ENCODE assay signal across 9 cellular contexts in the genomic region with DNA sequence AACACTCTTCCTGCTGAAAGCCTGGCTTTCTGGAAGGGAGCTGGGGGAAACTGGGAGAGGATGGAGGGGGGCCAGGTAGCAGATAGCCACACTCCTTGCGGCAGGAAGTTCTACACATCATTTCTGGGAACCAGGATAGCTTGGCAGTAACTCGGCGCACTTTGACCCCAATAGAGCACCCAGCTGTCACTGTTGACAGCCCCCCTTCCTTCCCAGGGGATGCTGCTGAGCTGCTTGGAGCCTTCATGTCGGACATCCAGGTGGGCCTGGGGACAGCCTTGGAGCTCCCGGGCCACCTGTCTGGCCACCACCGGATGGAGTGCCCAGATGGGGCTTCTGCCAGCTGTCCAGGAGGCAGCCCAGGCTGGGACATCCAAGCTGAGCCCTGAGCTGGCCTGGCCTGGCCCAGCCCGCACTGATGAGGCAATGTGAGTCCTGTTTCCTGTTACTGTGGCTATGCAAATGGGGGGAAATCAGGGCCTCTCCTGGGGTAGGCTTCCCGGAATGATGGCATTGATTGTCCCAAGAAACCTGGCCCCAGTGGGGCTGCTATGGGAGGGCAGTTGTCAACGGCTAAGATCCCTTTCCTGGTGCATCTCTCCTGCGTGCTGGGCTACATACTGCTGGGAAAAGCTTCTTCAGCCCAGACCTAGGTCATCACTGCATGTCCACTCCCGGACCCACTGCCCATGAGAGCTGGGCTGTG. TPM values are rescaled to one million over a fixed set of nuclear protein-coding genes. Genes with fewer than 3 reads are reported as not detected.
DNase-seq lines count a peak whose midpoint lies in the region; ATAC-seq and TF ChIP-seq lines count a peak whose summit lies in the region.
"Had no signal": no experiment of that assay in that cellular context is flagged by ENCODE, and none has a peak within 500 bp of the region (broad histone marks: within the 10 kb centered on the region; RNA-seq: fewer than 3 reads in every experiment).

No MANE protein-coding gene starts in this region.

- no peaks in the 10 kb centered on the region for H3K9me3 Mint-ChIP-seq in nephron progenitor cell

- H3K4me3 ChIP-seq in WERI-Rb-1 (ENCODE audit: low read depth, low read length): no peak overlapping the region
- no peak overlapping the region for H3K4me3 ChIP-seq in vagina

- TF ChIP-seq CTCF in WERI-Rb-1 (IDR thresholded peaks at IDR 0.05; ENCODE audit: low read depth, low read length): no peak
- TF ChIP-seq CTCF in nephron progenitor cell (IDR thresholded peaks at IDR 0.05): no peak
- TF ChIP-seq CTCF in vagina (IDR thresholded peaks at IDR 0.05): no peak

- H3K27me3 Mint-ChIP-seq in nephron progenitor cell (ENCODE audit: low read depth, poor library complexity): peaks cover 17% of the 10 kb centered on the region

- H3K9me3 ChIP-seq in WERI-Rb-1 (ENCODE audit: severe bottlenecking) (peaks cover 2% of the 10 kb centered on the region), vagina (no peaks in the 10 kb centered on the region)

- peaks cover 9% of the 10 kb centered on the region for H3K4me1 ChIP-seq in vagina

- H3K27ac Mint-ChIP-seq in nephron progenitor cell: no peak overlapping the region

- ATAC-seq in GM21717 (IDR thresholded peaks at IDR 0.05; ENCODE audit: unreplicated experiment) (peak; percentile 6), left colon (peak; percentile 78)

- H3K36me3 ChIP-seq in WERI-Rb-1 (no peaks in the 10 kb centered on the region), vagina (no peaks in the 10 kb centered on the region)

- no peaks in the 10 kb centered on the region for H3K27me3 ChIP-seq in WERI-Rb-1 (ENCODE audit: insufficient read depth, low read depth, severe bottlenecking)
- no peaks in the 10 kb centered on the region for H3K27me3 ChIP-seq in vagina

- H3K4me1 Mint-ChIP-seq in nephron progenitor cell: peaks cover 50% of the 10 kb centered on the region

- intact Hi-C loops in left colon (cut with DNase I, micrococcal nuclease): no loop called here
- intact Hi-C loops in vagina (cut with DNase I): no loop called here

- DNase-seq in COLO668 (lab: John Stamatoyannopoulos, UW; ENCODE audit: unreplicated experiment) (peak; percentile 52), WERI-Rb-1 (peak; percentile 47), left colon (peak; percentile 39 to 59), COR-L47 (lab: John Stamatoyannopoulos, UW) (no peak), nephron progenitor cell (no peak), vagina (ENCODE audit: extremely low spot score in 2 of 2) (no peak)
- no peak for DNase-seq in central memory CD4-positive, alpha-beta T cell
- DNase-seq: activated gamma-delta T cell treated with Interleukin-2 at 50 U/mL for 16 hours had no signal

- H3K27ac ChIP-seq in WERI-Rb-1 (no peak overlapping the region; the same call in 1 of the 2 replicates), vagina (no peak overlapping the region)

- TF ChIP-seq POLR2A in vagina (IDR thresholded peaks at IDR 0.05): no peak

- H3K36me3 Mint-ChIP-seq in nephron progenitor cell (ENCODE audit: low read depth): no peaks in the 10 kb centered on the region

- H3K4me3 Mint-ChIP-seq in nephron progenitor cell: no peak overlapping the region

RNA-seq across cellular contexts. Expression of gene SOCS1, which starts 50.1 kb away (rescaled TPM):
- total RNA-seq in left colon (1 to 10 TPM; 4.7 to 4.9 TPM), vagina (22.1 TPM)

Comparison
In these comparisons a context has a peak if more than half of its experiments do, and no peak if none do; other contexts are left out.
1. DNase-seq: peak in COLO668 (single experiment), WERI-Rb-1 (single experiment) and left colon (2 of 2); none in COR-L47 (single experiment), central memory CD4-positive, alpha-beta T cell (single experiment), nephron progenitor cell (single experiment) and vagina (0 of 2).